In genomic region chr20:21019831-21020655, GRCh38 we compare ENCODE assay signal across 1 cellular context.
TF ChIP-seq lines count a peak whose summit lies in the region.

No MANE protein-coding gene starts in this region.

TF ChIP-seq in SK-N-SH treated with all-trans-retinoic acid at 6 μM for 48 hours, 23 proteins besides CTCF, POLR2A, EP300 and RAD21 (continued from another document):
- no peak for TF ChIP-seq CSRNP3 (CRISPR knock-in tag; IDR thresholded peaks at IDR 0.05)
- no peak for TF ChIP-seq ARNTL (CRISPR knock-in tag; IDR thresholded peaks at IDR 0.05; ENCODE audit: borderline replicate concordance, low read depth)
- no peak for TF ChIP-seq PATZ1 (CRISPR knock-in tag; IDR thresholded peaks at IDR 0.05; ENCODE audit: borderline replicate concordance)
- TF ChIP-seq GLIS3 (CRISPR knock-in tag; IDR thresholded peaks at IDR 0.05) = no peak
- TF ChIP-seq CREB5 (CRISPR knock-in tag; IDR thresholded peaks at IDR 0.05; ENCODE audit: low read depth) = no peak
- no peak for TF ChIP-seq ISL1 (CRISPR knock-in tag; IDR thresholded peaks at IDR 0.05)
- TF ChIP-seq, protein P1, sequence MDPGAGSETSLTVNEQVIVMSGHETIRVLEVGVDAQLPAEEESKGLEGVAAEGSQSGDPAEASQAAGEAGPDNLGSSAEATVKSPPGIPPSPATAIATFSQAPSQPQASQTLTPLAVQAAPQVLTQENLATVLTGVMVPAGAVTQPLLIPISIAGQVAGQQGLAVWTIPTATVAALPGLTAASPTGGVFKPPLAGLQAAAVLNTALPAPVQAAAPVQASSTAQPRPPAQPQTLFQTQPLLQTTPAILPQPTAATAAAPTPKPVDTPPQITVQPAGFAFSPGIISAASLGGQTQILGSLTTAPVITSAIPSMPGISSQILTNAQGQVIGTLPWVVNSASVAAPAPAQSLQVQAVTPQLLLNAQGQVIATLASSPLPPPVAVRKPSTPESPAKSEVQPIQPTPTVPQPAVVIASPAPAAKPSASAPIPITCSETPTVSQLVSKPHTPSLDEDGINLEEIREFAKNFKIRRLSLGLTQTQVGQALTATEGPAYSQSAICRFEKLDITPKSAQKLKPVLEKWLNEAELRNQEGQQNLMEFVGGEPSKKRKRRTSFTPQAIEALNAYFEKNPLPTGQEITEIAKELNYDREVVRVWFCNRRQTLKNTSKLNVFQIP (CRISPR knock-in tag; IDR thresholded peaks at IDR 0.05; ENCODE audit: borderline replicate concordance, low read depth) = no peak
TF ChIP-seq in SK-N-SH treated with all-trans-retinoic acid at 6 μM for 48 hours: peak in this region for 0.
